8 cellular contexts compared by ENCODE assay signal in the genomic region with DNA sequence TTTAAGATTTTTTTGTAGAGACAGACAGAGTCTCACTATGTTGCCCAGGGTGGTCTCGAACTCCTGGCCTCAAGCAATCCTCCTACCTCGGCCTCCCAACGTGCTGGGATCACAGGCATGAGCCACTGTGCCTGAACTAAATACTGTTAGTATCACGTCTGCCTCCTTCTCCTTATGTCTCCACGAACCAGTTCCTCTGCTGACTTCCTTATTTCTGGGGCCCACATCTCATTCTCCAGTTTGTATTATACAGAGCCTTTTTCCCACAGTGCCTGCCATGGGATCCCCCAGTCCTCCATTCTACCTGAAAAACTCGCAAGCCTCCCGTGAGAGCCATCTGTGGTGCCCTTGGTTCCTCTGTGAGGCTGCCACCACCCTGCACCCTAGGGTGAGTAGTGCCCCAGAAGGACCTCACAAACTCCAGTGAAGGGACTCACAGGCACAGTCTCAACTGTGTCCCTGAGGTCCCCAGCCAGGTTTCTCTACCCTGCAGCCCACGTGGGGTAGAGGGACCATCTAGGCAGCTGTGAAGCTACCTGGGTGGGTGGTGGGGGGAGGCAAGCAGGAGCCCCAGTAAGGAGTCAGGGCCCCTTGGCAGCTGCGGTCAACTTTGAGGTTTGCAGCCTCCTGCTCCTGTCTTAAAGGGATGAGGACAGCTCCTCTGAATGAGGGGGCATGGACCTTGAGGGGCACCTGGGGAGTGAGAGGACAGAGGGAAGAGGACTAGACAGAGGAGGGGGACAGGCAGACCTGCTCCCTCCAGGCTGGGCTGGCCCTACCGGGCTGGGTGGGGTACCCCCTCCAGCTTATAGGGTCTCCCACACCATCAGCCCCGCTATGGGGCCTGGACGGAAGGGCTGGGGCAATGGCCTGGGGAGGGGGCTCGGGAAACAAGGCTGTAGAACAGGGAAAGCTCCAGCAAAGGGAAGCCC. TPM values are rescaled to one million over a fixed set of nuclear protein-coding genes. Genes with fewer than 3 reads are reported as not detected.
DNase-seq lines count a peak whose midpoint lies in the region; ATAC-seq, FAIRE-seq and TF ChIP-seq lines count a peak whose summit lies in the region.

No MANE protein-coding gene starts in this region.

- H3K4me3 ChIP-seq in NB4 (ENCODE audit: low read depth, low read length) = no peak overlapping the region
- H3K4me3 ChIP-seq in bronchial epithelial cell (ENCODE audit: low read depth, low read length) = peak overlapping the region; percentile 78
- H3K4me3 ChIP-seq in upper lobe of right lung = peak overlapping the region; percentile 90

- H3K4me3 Mint-ChIP-seq in memory B cell = peak overlapping the region; percentile 60

- H3K36me3 ChIP-seq in bronchial epithelial cell (ENCODE audit: control insufficient read depth, insufficient read depth, low read length) (no peaks in the 10 kb centered on the region), upper lobe of right lung (no peaks in the 10 kb centered on the region)

- H3K27ac Mint-ChIP-seq in memory B cell = no peak overlapping the region

- no peak overlapping the region for H3K27ac ChIP-seq in upper lobe of right lung

- H3K27me3 Mint-ChIP-seq in memory B cell = peaks cover 10% of the 10 kb centered on the region

- H3K9me3 Mint-ChIP-seq in memory B cell = peaks cover 2% of the 10 kb centered on the region

- DNase-seq in NB4 (ENCODE audit: low read depth) (peak; percentile 58), bronchial epithelial cell (ENCODE audit: low read depth) (no peak), memory B cell (ENCODE audit: low spot score in 2 of 2) (peak in 1 of 2 donors; percentile 32), upper lobe of right lung (no peak), NCI-H1092 treated with DMSO at 0.1 percent for 48 hours (lab: John Stamatoyannopoulos, UW) (no peak), NCI-H446 (lab: John Stamatoyannopoulos, UW) (no peak), NCI-H510A (lab: John Stamatoyannopoulos, UW) (no peak)

- H3K4me1 Mint-ChIP-seq in memory B cell = peaks cover 13% of the 10 kb centered on the region

- no peak for TF ChIP-seq POLR2A in NB4 (IDR thresholded peaks at IDR 0.05; ENCODE audit: extremely low read depth, insufficient read length)

- TF ChIP-seq CTCF in NB4 (IDR thresholded peaks at IDR 0.05; ENCODE audit: low read depth, low read length) (no peak), bronchial epithelial cell (IDR thresholded peaks at IDR 0.05; ENCODE audit: insufficient read depth, low read length, severe bottlenecking) (no peak), upper lobe of right lung (IDR thresholded peaks at IDR 0.05) (no peak)

- intact Hi-C loops in upper lobe of right lung (cut with DNase I) = loop anchor here (10.0 kb wide), 1 partner anchor 406 kb away; no protein-coding TSS in a partner anchor

- H3K27me3 ChIP-seq in bronchial epithelial cell (ENCODE audit: control insufficient read depth, insufficient read depth, low read length) (no peaks in the 10 kb centered on the region), upper lobe of right lung (no peaks in the 10 kb centered on the region)

- H3K4me1 ChIP-seq in upper lobe of right lung = peaks cover 31% of the 10 kb centered on the region

- peak; percentile 44 for ATAC-seq in GM18511 (IDR thresholded peaks at IDR 0.05; ENCODE audit: unreplicated experiment)
- ATAC-seq in memory B cell (ENCODE audit: low read depth) = peak; percentile 23
- ATAC-seq in upper lobe of right lung = peak; percentile 48

- no peak for FAIRE-seq in bronchial epithelial cell (lab: Jason Lieb, UNC)

- H3K36me3 Mint-ChIP-seq in memory B cell = no peaks in the 10 kb centered on the region

- no peaks in the 10 kb centered on the region for H3K9me3 ChIP-seq in upper lobe of right lung

RNA-seq across cellular contexts. Expression of a gene that starts 1.1 kb away (rescaled TPM):
- 6.0 and 6.6 TPM in 2 replicates for total RNA-seq in bronchial epithelial cell
- 9.8 TPM for total RNA-seq in upper lobe of right lung

RNA-seq across cellular contexts. Expression of a gene that starts 27.1 kb away (rescaled TPM):
- 506 and 666 TPM in 2 replicates for total RNA-seq in bronchial epithelial cell
- total RNA-seq in upper lobe of right lung = 254 TPM

RNA-seq across cellular contexts. Expression of a gene that starts 33.2 kb away (rescaled TPM):
- total RNA-seq in bronchial epithelial cell (12.7 and 18.7 TPM in 2 replicates), upper lobe of right lung (17.1 TPM)
